10 cellular contexts compared by ENCODE assay signal in genomic region chr6:46376562-46376969, GRCh38.
A peak's percentile ranks its signal among the peaks of the same experiment; 100 is the strongest.
DNase-seq lines count a peak whose midpoint lies in the region; ATAC-seq and TF ChIP-seq lines count a peak whose summit lies in the region.
"Had no signal": no experiment of that assay in that cellular context is flagged by ENCODE, and none has a peak within 500 bp of the region (broad histone marks: within the 10 kb centered on the region; RNA-seq: fewer than 3 reads in every experiment).

No MANE protein-coding gene starts in this region.

- TF ChIP-seq CTCF in left lung (IDR thresholded peaks at IDR 0.05) (no peak), gastrocnemius medialis (IDR thresholded peaks at IDR 0.05 in 4 of 5, conservative IDR thresholded peaks at IDR 0.05 in 1 of 5) (no peak)

- ATAC-seq in GM18867 (IDR thresholded peaks at IDR 0.05; ENCODE audit: unreplicated experiment) = peak; percentile 93
- ATAC-seq in HG02588 (IDR thresholded peaks at IDR 0.05; ENCODE audit: unreplicated experiment) = peak; percentile 87
- ATAC-seq in left lung = peak; percentile 45
- no peak for ATAC-seq in gastrocnemius medialis
- ATAC-seq: GM23338 had no signal

- H3K27ac ChIP-seq in left lung (no peak overlapping the region), gastrocnemius medialis (no peak overlapping the region)
- H3K27ac ChIP-seq: VCaP had no signal

- in situ Hi-C loops in gastrocnemius medialis (cut with MboI; ENCODE audit: low sequenced_read_pairs in 4 of 4) = no loop called here

- H3K4me1 ChIP-seq in left lung (no peaks in the 10 kb centered on the region), gastrocnemius medialis (peaks cover 30 to 44% of the 10 kb centered on the region in 2 donors)

- intact Hi-C loops in left lung (cut with DNase I) (no loop called here), gastrocnemius medialis (cut with DNase I; ENCODE audit: low total_unique reads) (no loop called here)

- H3K36me3 ChIP-seq in left lung = no peaks in the 10 kb centered on the region
- H3K36me3 ChIP-seq in gastrocnemius medialis = no peaks in the 10 kb centered on the region

- H3K4me3 ChIP-seq in left lung (no peak overlapping the region), gastrocnemius medialis (no peak overlapping the region)
- H3K4me3 ChIP-seq: GM23338 had no signal

- TF ChIP-seq POLR2A in gastrocnemius medialis (IDR thresholded peaks at IDR 0.05) = no peak

- DNase-seq in Kasumi-1 (lab: John Stamatoyannopoulos, UW) (peak; percentile 68 to 75), left lung (no peak), ureter (ENCODE audit: low spot score) (no peak), COR-L47 (lab: John Stamatoyannopoulos, UW) (no peak), SW480 (ENCODE audit: low spot score) (no peak), gastrocnemius medialis (no peak)

- H3K27me3 ChIP-seq in left lung (no peaks in the 10 kb centered on the region), gastrocnemius medialis (no peaks in the 10 kb centered on the region)

- no peaks in the 10 kb centered on the region for H3K9me3 ChIP-seq in left lung
- H3K9me3 ChIP-seq in gastrocnemius medialis = no peaks in the 10 kb centered on the region

Comparison
In these comparisons a context has a peak if more than half of its experiments do, and no peak if none do; other contexts are left out.
1. ATAC-seq: peak in GM18867 (single experiment), HG02588 (single experiment) and left lung (single experiment); none in gastrocnemius medialis (0 of 2).
2. DNase-seq: peak in Kasumi-1 (2 of 2); none in left lung (0 of 2), ureter (single experiment), COR-L47 (single experiment), SW480 (single experiment) and gastrocnemius medialis (0 of 2).